Comparison of ENCODE assay signal across 21 cellular contexts in the genomic region with DNA sequence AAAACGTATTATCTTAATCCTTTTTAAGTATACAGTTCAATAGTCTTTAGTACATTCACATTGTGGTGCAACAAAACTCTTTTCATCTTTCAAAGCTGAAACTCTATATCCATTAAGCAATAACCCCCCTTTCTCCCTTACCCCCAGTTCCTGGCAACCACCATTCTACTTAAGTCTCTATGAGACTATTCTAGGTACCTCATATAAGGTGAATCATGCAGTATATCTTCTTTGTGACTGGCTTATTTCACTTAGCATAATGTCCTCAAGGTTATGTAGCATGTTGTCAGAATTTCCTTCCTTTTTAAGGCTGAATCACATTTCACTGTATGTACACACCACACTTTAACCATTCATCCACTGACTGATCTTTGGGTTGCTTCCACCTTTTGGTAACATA. TPM values are rescaled to one million over a fixed set of nuclear protein-coding genes. Genes with fewer than 3 reads are reported as not detected.
DNase-seq lines count a peak whose midpoint lies in the region; ATAC-seq, FAIRE-seq and TF ChIP-seq lines count a peak whose summit lies in the region.
"Had no signal": no experiment of that assay in that cellular context is flagged by ENCODE, and none has a peak within 500 bp of the region (broad histone marks: within the 10 kb centered on the region; RNA-seq: fewer than 3 reads in every experiment).

No MANE protein-coding gene starts in this region.

- H3K4ac ChIP-seq in trophoblast cell (ENCODE audit: low read depth, low read length): no peak overlapping the region

- H4K12ac ChIP-seq in trophoblast cell (ENCODE audit: low read depth, low read length): no peak overlapping the region

- no peak overlapping the region for H3K27ac ChIP-seq in psoas muscle
- no peak overlapping the region for H3K27ac ChIP-seq in trophoblast cell (ENCODE audit: low read depth, low read length)
- H3K27ac ChIP-seq: stomach, upper lobe of right lung had no signal

- no peak overlapping the region for H3K18ac ChIP-seq in trophoblast cell (ENCODE audit: low read length)

- peaks cover 44% of the 10 kb centered on the region for H3K4me1 Mint-ChIP-seq in activated CD4-positive, alpha-beta T cell treated with anti-CD3 and anti-CD28 coated beads for 36 hours

- peak; percentile 95 for ATAC-seq in activated CD4-positive, alpha-beta T cell treated with anti-CD3 and anti-CD28 coated beads for 36 hours
- peak; percentile 48 to 88 (median 86) for ATAC-seq in psoas muscle

- H3K9ac ChIP-seq in trophoblast cell (ENCODE audit: low read length): no peak overlapping the region

- no peak for DNase-seq in activated CD4-positive, alpha-beta T cell treated with anti-CD3 and anti-CD28 coated beads for 36 hours
- DNase-seq in activated CD4-positive, alpha-beta T cell treated with anti-CD3 and anti-CD28 coated beads, Interleukin-2, amount 50 U/mL, for 4 hours: no peak
- DNase-seq in NB4 (ENCODE audit: low read depth) (peak; percentile 39), bronchial epithelial cell (ENCODE audit: low read depth) (peak; percentile 77), psoas muscle (no peak), NCI-H1105 (lab: John Stamatoyannopoulos, UW) (no peak), trophoblast cell (no peak)
- DNase-seq in stimulated activated CD4-positive, alpha-beta T cell treated with anti-CD3 and anti-CD28 coated beads, Interleukin-2, amount 100 ng/mL, for 24 hours: no peak
- DNase-seq: endodermal cell, Karpas-422, mesendoderm, NCI-H1417 treated with DMSO at 0.1 percent for 48 hours, NCI-H2171, NCI-H69, stomach, upper lobe of right lung had no signal

- H3K27me3 ChIP-seq in bronchial epithelial cell (ENCODE audit: control insufficient read depth, insufficient read depth, low read length): no peaks in the 10 kb centered on the region
- H3K27me3 ChIP-seq in psoas muscle (ENCODE audit: insufficient read depth in 3 of 3, low read length in 2 of 3): no peaks in the 10 kb centered on the region
- no peaks in the 10 kb centered on the region for H3K27me3 ChIP-seq in trophoblast cell (ENCODE audit: insufficient read depth, low read length)
- H3K27me3 ChIP-seq: stomach, upper lobe of right lung had no signal

- no peaks in the 10 kb centered on the region for H3K79me1 ChIP-seq in trophoblast cell (ENCODE audit: low read length)

- no peak overlapping the region for H3K14ac ChIP-seq in trophoblast cell (ENCODE audit: low read length)

- H3K4me2 ChIP-seq in trophoblast cell (ENCODE audit: low read length): no peak overlapping the region

- POLR2A ChIA-PET in activated CD4-positive, alpha-beta T cell treated with anti-CD3 and anti-CD28 coated beads for 36 hours (lab: Charles Lee): no interaction called here

- H3K4me3 ChIP-seq in NB4 (ENCODE audit: low read depth, low read length) (no peak overlapping the region), bronchial epithelial cell (ENCODE audit: low read depth, low read length) (no peak overlapping the region), psoas muscle (no peak overlapping the region), trophoblast cell (ENCODE audit: low read depth, low read length) (no peak overlapping the region)
- H3K4me3 ChIP-seq: HAP-1, stomach, upper lobe of right lung had no signal

- no peak overlapping the region for H2AFZ ChIP-seq in trophoblast cell (ENCODE audit: insufficient read depth, low read length, poor library complexity)

- H3K4me3 Mint-ChIP-seq in activated CD4-positive, alpha-beta T cell treated with anti-CD3 and anti-CD28 coated beads for 36 hours: no peak overlapping the region
- H3K4me3 Mint-ChIP-seq: endodermal cell; natural killer cell treated with Interleukin-12 subunit alpha and Interleukin-12 subunit beta and Interleukin-15 and Interleukin-18, amount 100 ng/mL, for 72 hours had no signal

- H2BK5ac ChIP-seq in trophoblast cell (ENCODE audit: low read depth, low read length, poor library complexity): no peak overlapping the region

- H3K9me3 Mint-ChIP-seq in activated CD4-positive, alpha-beta T cell treated with anti-CD3 and anti-CD28 coated beads for 36 hours (ENCODE audit: low read depth): peaks cover 4% of the 10 kb centered on the region

- no peak for TF ChIP-seq POLR2A in NB4 (IDR thresholded peaks at IDR 0.05; ENCODE audit: extremely low read depth, insufficient read length)

- peaks cover 3% of the 10 kb centered on the region for H3K36me3 ChIP-seq in bronchial epithelial cell (ENCODE audit: control insufficient read depth, insufficient read depth, low read length)
- H3K36me3 ChIP-seq in psoas muscle (ENCODE audit: insufficient read depth in 1 of 2, low read depth in 1 of 2): no peaks in the 10 kb centered on the region
- peaks cover 7 to 8% of the 10 kb centered on the region in 2 experiments for H3K36me3 ChIP-seq in trophoblast cell (ENCODE audit: control insufficient read depth in 1 of 2, insufficient read depth in 2 of 2, low read length in 2 of 2)
- H3K36me3 ChIP-seq: HAP-1, upper lobe of right lung had no signal

- 55 to 74% (median 57%) methylated on average over 1 of the region's 1 CpG for WGBS in psoas muscle, 3 donors
- no CpG with 5 or more reads among the region's 1 CpG for WGBS in trophoblast cell (ENCODE audit: extremely low coverage, insufficient coverage, insufficient read length)

- H3K23ac ChIP-seq in trophoblast cell (ENCODE audit: low read length): no peak overlapping the region

- peak overlapping the region; percentile 5 for H3K27ac Mint-ChIP-seq in activated CD4-positive, alpha-beta T cell treated with anti-CD3 and anti-CD28 coated beads for 36 hours
- H3K27ac Mint-ChIP-seq: endodermal cell; natural killer cell treated with Interleukin-12 subunit alpha and Interleukin-12 subunit beta and Interleukin-15 and Interleukin-18, amount 100 ng/mL, for 72 hours had no signal

- no peak overlapping the region for H2BK120ac ChIP-seq in trophoblast cell (ENCODE audit: insufficient read depth, low read length, poor library complexity)

- peaks cover 7% of the 10 kb centered on the region for H3K36me3 Mint-ChIP-seq in activated CD4-positive, alpha-beta T cell treated with anti-CD3 and anti-CD28 coated beads for 36 hours (ENCODE audit: low read depth)

- no peak for FAIRE-seq in bronchial epithelial cell (lab: Jason Lieb, UNC)
- FAIRE-seq: A204.1, astrocyte, D721Med had no signal

- no peak overlapping the region for H4K91ac ChIP-seq in trophoblast cell (ENCODE audit: low read depth, low read length)

- CTCF ChIA-PET in activated CD4-positive, alpha-beta T cell treated with anti-CD3 and anti-CD28 coated beads for 36 hours (lab: Charles Lee): interaction anchor here (3.0 kb wide), 1 partner anchor 10 kb away, joined by 12 read pairs; the partner anchor contains the start of gene WBP4

- H3K9me3 ChIP-seq in psoas muscle: no peaks in the 10 kb centered on the region
- H3K9me3 ChIP-seq in trophoblast cell (ENCODE audit: insufficient read depth, low read depth, low read length): peaks cover 6% of the 10 kb centered on the region
- H3K9me3 ChIP-seq: HAP-1, upper lobe of right lung had no signal

- no peak overlapping the region for H4K8ac ChIP-seq in trophoblast cell (ENCODE audit: low read depth, low read length)

- H2BK12ac ChIP-seq in trophoblast cell (ENCODE audit: low read length): no peak overlapping the region

- no peaks in the 10 kb centered on the region for H3K79me2 ChIP-seq in trophoblast cell (ENCODE audit: control insufficient read depth, insufficient read depth, low read length, poor library complexity)

- intact Hi-C loops in activated CD4-positive, alpha-beta T cell treated with anti-CD3 and anti-CD28 coated beads for 36 hours (cut with DNase I, micrococcal nuclease): no loop called here
- intact Hi-C loops in psoas muscle (cut with DNase I): no loop called here

- H3K4me1 ChIP-seq in psoas muscle (peaks cover 54% of the 10 kb centered on the region), trophoblast cell (ENCODE audit: control insufficient read depth in 1 of 2, insufficient read depth in 2 of 2, low read length in 2 of 2) (no peaks in the 10 kb centered on the region)
- H3K4me1 ChIP-seq: HAP-1 had no signal

- H3K27me3 Mint-ChIP-seq in activated CD4-positive, alpha-beta T cell treated with anti-CD3 and anti-CD28 coated beads for 36 hours: no peaks in the 10 kb centered on the region
- H3K27me3 Mint-ChIP-seq: natural killer cell treated with Interleukin-12 subunit alpha and Interleukin-12 subunit beta and Interleukin-15 and Interleukin-18, amount 100 ng/mL, for 72 hours had no signal

- H2AK5ac ChIP-seq in trophoblast cell (ENCODE audit: low read length): no peak overlapping the region

- no peak for TF ChIP-seq CTCF in NB4 (IDR thresholded peaks at IDR 0.05; ENCODE audit: low read depth, low read length)
- no peak for TF ChIP-seq CTCF in bronchial epithelial cell (IDR thresholded peaks at IDR 0.05; ENCODE audit: insufficient read depth, low read length, severe bottlenecking)
- no peak for TF ChIP-seq CTCF in psoas muscle (IDR thresholded peaks at IDR 0.05)

RNA-seq across cellular contexts. Expression of gene WBP4, which starts 11.3 kb away (rescaled TPM):
- total RNA-seq in activated CD4-positive, alpha-beta T cell treated with anti-CD3 and anti-CD28 coated beads for 36 hours: 10 to 100 TPM; 13.3 to 16.2 TPM
- total RNA-seq in bronchial epithelial cell (6.8 and 10.1 TPM in 2 replicates), psoas muscle (10 to 100 TPM; 18.8 to 24.9 (median 21.6) TPM)
- polyA plus RNA-seq in psoas muscle: 10 to 100 TPM; 18.1 to 37.0 (median 22.2) TPM
- 14.3 and 14.8 TPM in 2 replicates for polyA plus RNA-seq in trophoblast cell (2013)

RNA-seq across cellular contexts. Expression of gene ELF1, which starts 30.9 kb away (rescaled TPM):
- total RNA-seq in activated CD4-positive, alpha-beta T cell treated with anti-CD3 and anti-CD28 coated beads for 36 hours: 10 to 100 TPM; 75.2 to 87.0 TPM
- 57.7 and 71.3 TPM in 2 replicates for total RNA-seq in bronchial epithelial cell
- 10 to 100 TPM; 20.5 to 25.9 (median 22.6) TPM for total RNA-seq in psoas muscle
- 10 to 100 TPM in 2 of 3 donors, 1 to 10 TPM in 1; 7.3 to 28.6 (median 13.0) TPM for polyA plus RNA-seq in psoas muscle
- polyA plus RNA-seq in trophoblast cell (2013): 55.9 and 56.2 TPM in 2 replicates

Comparison
In these comparisons a context has a peak if more than half of its experiments do, and no peak if none do; other contexts are left out.
1. DNase-seq: peak in NB4 (single experiment) and bronchial epithelial cell (single experiment); none in activated CD4-positive, alpha-beta T cell treated with anti-CD3 and anti-CD28 coated beads for 36 hours (single experiment), activated CD4-positive, alpha-beta T cell treated with anti-CD3 and anti-CD28 coated beads, Interleukin-2, amount 50 U/mL, for 4 hours (0 of 2), psoas muscle (0 of 2), NCI-H1105 (single experiment), stimulated activated CD4-positive, alpha-beta T cell treated with anti-CD3 and anti-CD28 coated beads, Interleukin-2, amount 100 ng/mL, for 24 hours (0 of 2) and trophoblast cell (0 of 2).